In the genomic region with DNA sequence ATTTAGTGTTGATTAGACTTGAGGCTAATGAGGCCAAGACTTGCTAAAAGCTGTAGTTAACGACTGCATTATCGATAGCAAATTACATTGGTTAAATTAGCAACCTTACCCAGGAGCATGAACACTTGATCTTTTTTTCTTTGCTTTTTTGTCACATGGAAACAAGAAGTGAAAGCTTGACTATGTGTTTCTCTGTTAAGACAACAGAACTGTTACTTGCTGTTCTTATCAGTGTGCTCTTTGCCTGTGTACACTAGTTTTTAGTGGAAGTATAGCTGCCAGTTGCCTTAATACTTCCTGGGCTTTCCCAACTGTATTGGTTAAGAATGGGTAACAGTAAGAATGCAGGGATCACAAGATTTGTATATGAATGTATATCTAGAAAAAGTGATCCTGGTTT, we compare ENCODE assay signal across 18 cellular contexts.
DNase-seq lines count a peak whose midpoint lies in the region; ATAC-seq, FAIRE-seq and TF ChIP-seq lines count a peak whose summit lies in the region.
"Had no signal": no experiment of that assay in that cellular context is flagged by ENCODE, and none has a peak within 500 bp of the region (broad histone marks: within the 10 kb centered on the region; RNA-seq: fewer than 3 reads in every experiment).

No MANE protein-coding gene starts in this region.

- 71% methylated on average over 2 of the region's 2 CpGs for WGBS in GM12878 (ENCODE audit: insufficient coverage, insufficient replicate concordance, low lambda C conversion rate, missing lambda C conversion rate)

- no peak overlapping the region for H3K9ac ChIP-seq in GM12878 (ENCODE audit: control insufficient read depth, insufficient read depth, low read length)
- no peak overlapping the region for H3K9ac ChIP-seq in PC-3 (ENCODE audit: low read length)

- TF ChIP-seq CTCF in GM12878 (IDR thresholded peaks at IDR 0.05 in 2 of 3, conservative IDR thresholded peaks at IDR 0.05 in 1 of 3; ENCODE audit: control insufficient read depth in 2 of 3, extremely low read depth in 1 of 3, insufficient read depth in 1 of 3, low read depth in 3 of 3, low read length in 3 of 3) (no peak), PC-3 (conservative IDR thresholded peaks at IDR 0.05; ENCODE audit: low read depth, low read length) (no peak)

- H3K4me1 ChIP-seq in GM12878 (ENCODE audit: control insufficient read depth, insufficient read depth, low read length): peaks cover 1% of the 10 kb centered on the region; the same call in 1 of the 2 replicates
- H3K4me1 ChIP-seq in PC-3 (ENCODE audit: insufficient read depth, low read length): 0 out of 2 replicates have a peak, but pooled peaks cover 5% of the 10 kb centered on the region

- H3K4me3 ChIP-seq in GM12878 (no peak overlapping the region), PC-3 (ENCODE audit: low read length) (no peak overlapping the region)
- H3K4me3 ChIP-seq: dorsolateral prefrontal cortex had no signal

- BruUV-seq in GM12878 (replicated peaks; lab: Mats Ljungman, UMichigan) (no TSS peak), PC-3 (replicated peaks; lab: Mats Ljungman, UMichigan) (no TSS peak)

- in situ Hi-C loops in GM12878 (cut with MboI): no loop called here

- RAD21 ChIA-PET in GM12878 (lab: Charles Lee; ENCODE audit: unreplicated experiment): interaction anchor here (0.7 to 2.7 kb wide), 9 partner anchors 9 to 215 kb away, joined by 3 to 14 read pairs (median 5); no protein-coding TSS in a partner anchor

- POLR2A ChIA-PET in GM12878 (lab: Charles Lee) (interaction anchor here (0.6 kb wide), 1 partner anchor 157 kb away, joined by 3 read pairs; no protein-coding TSS in a partner anchor), PC-3 (lab: Charles Lee; ENCODE audit: unreplicated experiment) (interaction anchor here (0.5 kb wide), 1 partner anchor 9 kb away, joined by 4 read pairs; no protein-coding TSS in a partner anchor)

- TF ChIP-seq EP300 in GM12878 (IDR thresholded peaks at IDR 0.05; ENCODE audit: borderline replicate concordance in 1 of 2, control insufficient read depth in 1 of 2, low read depth in 2 of 2, low read length in 2 of 2): no peak

- H3K9me2 ChIP-seq in PC-3 (replicated peaks; ENCODE audit: low read length): no peaks in the 10 kb centered on the region

- peak; percentile 41 for ATAC-seq in GM21367 (IDR thresholded peaks at IDR 0.05; ENCODE audit: unreplicated experiment)
- ATAC-seq in HG03159 (IDR thresholded peaks at IDR 0.05; ENCODE audit: unreplicated experiment): peak; percentile 51
- peak; percentile 69 for ATAC-seq in GM12878
- ATAC-seq in PC-3: no peak
- ATAC-seq: esophagus mucosa, sciatic nerve had no signal

- SMC1A ChIA-PET in GM12878 (lab: Charles Lee; ENCODE audit: uncharacterized antibody, unreplicated experiment): interaction anchor here (0.6 to 2.7 kb wide), 15 partner anchors 9 to 221 kb away, joined by 3 to 12 read pairs (median 6); no protein-coding TSS in a partner anchor

- CTCF ChIA-PET in GM12878 (lab: Yijun Ruan, JAX) (interaction anchor here (0.9 to 1.5 kb wide), 4 partner anchors 13 to 210 kb away, joined by 3 to 5 read pairs (median 3); no protein-coding TSS in a partner anchor), PC-3 (lab: Charles Lee) (no interaction called here)

- TF ChIP-seq RAD21 in GM12878 (IDR thresholded peaks at IDR 0.05; ENCODE audit: insufficient read depth, low read depth, low read length): no peak

- no peak for DNase-seq in GM18507 (ENCODE audit: extremely low spot score, insufficient read length, low read depth)
- DNase-seq in GM12878 (ENCODE audit: low read depth, low spot score): no peak
- no peak for DNase-seq in PC-3
- no peak for DNase-seq in cerebellum (ENCODE audit: low spot score)
- DNase-seq in stimulated activated CD8-positive, alpha-beta memory T cell treated with anti-CD3 and anti-CD28 coated beads, Interleukin-4, amount 100 ng/mL, for 48 hours: no peak
- DNase-seq in NCI-H774 (lab: John Stamatoyannopoulos, UW): no peak
- DNase-seq: activated CD4-positive, CD25-positive, alpha-beta regulatory T cell; activated CD8-positive, alpha-beta memory T cell treated with anti-CD3 and anti-CD28 coated beads for 24 hours; activated naive CD8-positive, alpha-beta T cell treated with anti-CD3 and anti-CD28 coated beads, Interleukin-2, amount 10 ng/mL, durations not matched to agents 7 days and 5 days; dorsolateral prefrontal cortex; NCI-H2029; NCI-H510A; stimulated activated CD4-positive, alpha-beta T cell treated with anti-CD3 and anti-CD28 coated beads, Interleukin-2, amount 100 ng/mL, for 24 hours; substantia nigra had no signal

- H3K27ac ChIP-seq in GM12878 (ENCODE audit: control insufficient read depth, insufficient read depth): no peak overlapping the region
- no peak overlapping the region for H3K27ac ChIP-seq in PC-3 (ENCODE audit: low read length)
- H3K27ac ChIP-seq: dorsolateral prefrontal cortex had no signal

- H3K9me3 ChIP-seq in GM12878 (replicated peaks; ENCODE audit: control insufficient read depth, insufficient read depth, low read length): no peaks in the 10 kb centered on the region
- no peaks in the 10 kb centered on the region for H3K9me3 ChIP-seq in PC-3 (ENCODE audit: low read length)

- H3K79me2 ChIP-seq in GM12878 (ENCODE audit: control insufficient read depth, insufficient read depth, low read length): no peaks in the 10 kb centered on the region
- H3K79me2 ChIP-seq in PC-3 (ENCODE audit: low read length): no peaks in the 10 kb centered on the region

- FAIRE-seq in GM18507 (lab: Jason Lieb, UNC) (peak; percentile 63), GM12878 (lab: Jason Lieb, UNC) (no peak)

- H3K4me2 ChIP-seq in GM12878 (ENCODE audit: control insufficient read depth, insufficient read depth): 0 out of 2 replicates have a peak overlapping the region, but pooled peaks have one; percentile 3
- no peak overlapping the region for H3K4me2 ChIP-seq in PC-3 (ENCODE audit: low read length)

- H3K36me3 ChIP-seq in GM12878 (ENCODE audit: control insufficient read depth in 2 of 2, insufficient read depth in 2 of 2, low read length in 1 of 2) (no peaks in the 10 kb centered on the region), PC-3 (ENCODE audit: low read depth, low read length) (no peaks in the 10 kb centered on the region)

- no peak overlapping the region for H2AFZ ChIP-seq in GM12878 (ENCODE audit: control insufficient read depth, low read depth, low read length)
- no peak overlapping the region for H2AFZ ChIP-seq in PC-3 (ENCODE audit: low read length)

- H3F3A ChIP-seq in PC-3 (ENCODE audit: low read length, unreplicated experiment): no peaks in the 10 kb centered on the region

- H3K27me3 ChIP-seq in GM12878 (replicated peaks in 1 of 2; ENCODE audit: control insufficient read depth in 2 of 2, insufficient read depth in 2 of 2, low read length in 1 of 2) (no peaks in the 10 kb centered on the region), PC-3 (ENCODE audit: low read length) (no peaks in the 10 kb centered on the region)
- H3K27me3 ChIP-seq: dorsolateral prefrontal cortex had no signal

- intact Hi-C loops in GM12878 (cut with micrococcal nuclease; ENCODE audit: unreplicated experiment): no loop called here
- intact Hi-C loops in PC-3 (cut with micrococcal nuclease): no loop called here

- TF ChIP-seq POLR2A in GM12878 (IDR thresholded peaks at IDR 0.05; ENCODE audit: low read depth, low read length): no peak

- no peaks in the 10 kb centered on the region for H4K20me1 ChIP-seq in GM12878 (ENCODE audit: control insufficient read depth, insufficient read depth)
- no peaks in the 10 kb centered on the region for H4K20me1 ChIP-seq in PC-3 (ENCODE audit: low read length)

TF ChIP-seq in GM12878, 131 proteins besides CTCF, POLR2A, EP300 and RAD21:
- TF ChIP-seq MTA2 (IDR thresholded peaks at IDR 0.05; ENCODE audit: low read depth): peak; percentile 30; the same call in 1 of the 2 replicates
- TF ChIP-seq, protein P1, sequence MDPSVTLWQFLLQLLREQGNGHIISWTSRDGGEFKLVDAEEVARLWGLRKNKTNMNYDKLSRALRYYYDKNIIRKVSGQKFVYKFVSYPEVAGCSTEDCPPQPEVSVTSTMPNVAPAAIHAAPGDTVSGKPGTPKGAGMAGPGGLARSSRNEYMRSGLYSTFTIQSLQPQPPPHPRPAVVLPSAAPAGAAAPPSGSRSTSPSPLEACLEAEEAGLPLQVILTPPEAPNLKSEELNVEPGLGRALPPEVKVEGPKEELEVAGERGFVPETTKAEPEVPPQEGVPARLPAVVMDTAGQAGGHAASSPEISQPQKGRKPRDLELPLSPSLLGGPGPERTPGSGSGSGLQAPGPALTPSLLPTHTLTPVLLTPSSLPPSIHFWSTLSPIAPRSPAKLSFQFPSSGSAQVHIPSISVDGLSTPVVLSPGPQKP (IDR thresholded peaks at IDR 0.05; ENCODE audit: low read depth, low read length): no peak
- TF ChIP-seq ZNF207 (IDR thresholded peaks at IDR 0.05; ENCODE audit: borderline replicate concordance): no peak
- 0 out of 2 replicates have a peak, but pooled peaks have one; percentile 29 for TF ChIP-seq RAD51 (IDR thresholded peaks at IDR 0.05)
- TF ChIP-seq ZNF384 (IDR thresholded peaks at IDR 0.05; ENCODE audit: borderline replicate concordance, low read depth, low read length): peak; percentile 53; the same call in 1 of the 2 replicates
- no peak for TF ChIP-seq E2F4 (IDR thresholded peaks at IDR 0.05; ENCODE audit: low read depth, low read length)
- peak; percentile 57 for TF ChIP-seq SPI1 (IDR thresholded peaks at IDR 0.05; ENCODE audit: borderline replicate concordance, insufficient read depth, low read depth, low read length)
